In genomic region chr1:228443395-228443794, GRCh38 we compare ENCODE assay signal across 2 cellular contexts.
A peak's percentile ranks its signal among the peaks of the same experiment; 100 is the strongest.
TF ChIP-seq lines count a peak whose summit lies in the region.

No MANE protein-coding gene starts in this region.

TF ChIP-seq in HepG2, 621 proteins besides CTCF, POLR2A, EP300 and RAD21:
- TF ChIP-seq ZNF12 (CRISPR knock-in tag; IDR thresholded peaks at IDR 0.05) (peak; percentile 72; the same call in 1 of the 2 replicates), ZNF576 (CRISPR knock-in tag; IDR thresholded peaks at IDR 0.05) (no peak)

TF ChIP-seq in K562, 482 proteins besides CTCF, POLR2A, EP300 and RAD21:
- no peak for TF ChIP-seq JUN (IDR thresholded peaks at IDR 0.05; ENCODE audit: borderline replicate concordance, low read depth, low read length)
- TF ChIP-seq JUN (CRISPR knock-in tag; IDR thresholded peaks at IDR 0.05; ENCODE audit: borderline replicate concordance): no peak
- TF ChIP-seq CBX2 (IDR thresholded peaks at IDR 0.05; ENCODE audit: insufficient read depth, low read length, poor library complexity, severe bottlenecking): no peak
- peak; percentile 97 for TF ChIP-seq ZNF12 (CRISPR knock-in tag; IDR thresholded peaks at IDR 0.05)
- no peak for TF ChIP-seq ZBTB17 (CRISPR knock-in tag; IDR thresholded peaks at IDR 0.05)
